In the genomic region with DNA sequence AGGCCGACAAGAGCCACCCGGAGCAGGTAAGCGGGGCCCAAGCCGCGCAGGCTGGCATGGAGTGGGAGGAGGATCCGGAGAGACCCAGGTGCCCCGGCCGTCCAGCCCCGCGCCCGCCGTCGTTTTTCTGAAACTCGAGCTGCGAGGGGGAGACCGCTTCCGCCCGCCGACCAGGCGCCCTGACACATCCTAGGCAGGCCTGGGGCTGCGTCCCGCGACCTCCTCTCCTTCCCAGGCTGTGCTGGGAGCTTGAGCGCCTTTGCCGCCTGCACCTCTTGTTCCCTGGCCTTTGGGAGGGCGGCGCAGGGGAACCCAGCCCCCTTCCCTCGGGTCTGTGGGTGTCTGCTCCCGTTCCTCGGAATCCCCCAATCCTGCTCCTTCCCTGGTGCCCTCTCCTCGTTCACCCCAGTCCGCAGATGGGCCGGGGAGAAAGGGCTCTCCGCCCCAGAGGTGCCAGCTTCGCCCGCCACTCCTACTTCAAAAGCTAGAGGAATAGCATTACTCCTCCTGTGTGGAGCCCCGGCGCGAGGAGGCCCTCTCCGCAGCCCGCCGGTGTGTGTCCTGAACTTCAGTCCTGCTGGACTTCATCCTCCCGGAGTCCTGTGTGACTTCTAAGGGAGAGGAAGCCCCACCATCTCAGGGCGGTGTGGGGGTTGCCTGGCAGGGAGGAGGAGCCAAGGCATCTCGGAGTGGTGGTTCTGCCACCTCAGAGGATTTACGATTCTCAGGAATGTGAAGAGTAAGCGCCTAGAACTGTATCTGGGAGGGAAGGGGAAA, we compare ENCODE assay signal across 1 cellular context.
TF ChIP-seq lines count a peak whose summit lies in the region.

No MANE protein-coding gene starts in this region.

TF ChIP-seq in HepG2, 621 proteins besides CTCF, POLR2A, EP300 and RAD21 (continued from another document and continues in another):
- TF ChIP-seq, protein P1, sequence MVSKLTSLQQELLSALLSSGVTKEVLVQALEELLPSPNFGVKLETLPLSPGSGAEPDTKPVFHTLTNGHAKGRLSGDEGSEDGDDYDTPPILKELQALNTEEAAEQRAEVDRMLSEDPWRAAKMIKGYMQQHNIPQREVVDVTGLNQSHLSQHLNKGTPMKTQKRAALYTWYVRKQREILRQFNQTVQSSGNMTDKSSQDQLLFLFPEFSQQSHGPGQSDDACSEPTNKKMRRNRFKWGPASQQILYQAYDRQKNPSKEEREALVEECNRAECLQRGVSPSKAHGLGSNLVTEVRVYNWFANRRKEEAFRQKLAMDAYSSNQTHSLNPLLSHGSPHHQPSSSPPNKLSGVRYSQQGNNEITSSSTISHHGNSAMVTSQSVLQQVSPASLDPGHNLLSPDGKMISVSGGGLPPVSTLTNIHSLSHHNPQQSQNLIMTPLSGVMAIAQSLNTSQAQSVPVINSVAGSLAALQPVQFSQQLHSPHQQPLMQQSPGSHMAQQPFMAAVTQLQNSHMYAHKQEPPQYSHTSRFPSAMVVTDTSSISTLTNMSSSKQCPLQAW (CRISPR knock-in tag; IDR thresholded peaks at IDR 0.05): peak; percentile 56
- TF ChIP-seq ZBTB20 (CRISPR knock-in tag; IDR thresholded peaks at IDR 0.05; ENCODE audit: borderline replicate concordance, low read depth) (no peak), NCOA1 (CRISPR knock-in tag; IDR thresholded peaks at IDR 0.05) (no peak), ADNP (CRISPR knock-in tag; IDR thresholded peaks at IDR 0.05) (no peak), FOSL2 (CRISPR knock-in tag; IDR thresholded peaks at IDR 0.05) (peak; percentile 5; the same call in 1 of the 2 replicates), KDM4B (CRISPR knock-in tag; IDR thresholded peaks at IDR 0.05) (no peak), FOXC1 (CRISPR knock-in tag; IDR thresholded peaks at IDR 0.05; ENCODE audit: borderline replicate concordance) (no peak), ZFY (CRISPR knock-in tag; IDR thresholded peaks at IDR 0.05) (peak; percentile 55), PAF1 (CRISPR knock-in tag; IDR thresholded peaks at IDR 0.05) (peak; percentile 33; the same call in 1 of the 2 replicates), ZNF160 (CRISPR knock-in tag; IDR thresholded peaks at IDR 0.05) (no peak; the same call in 1 of the 2 replicates), BRCA1 (CRISPR knock-in tag; IDR thresholded peaks at IDR 0.05) (no peak), ZNF446 (CRISPR knock-in tag; IDR thresholded peaks at IDR 0.05) (peak; percentile 56; the same call in 1 of the 2 replicates), SP5 (CRISPR knock-in tag; IDR thresholded peaks at IDR 0.05; ENCODE audit: borderline replicate concordance, low read depth) (no peak), ZBTB21 (CRISPR knock-in tag; IDR thresholded peaks at IDR 0.05) (no peak), MTF2 (CRISPR knock-in tag; IDR thresholded peaks at IDR 0.05; ENCODE audit: borderline replicate concordance) (no peak), ZSCAN31 (CRISPR knock-in tag; IDR thresholded peaks at IDR 0.05; ENCODE audit: low read depth) (no peak; the same call in 1 of the 2 replicates), SAP130 (CRISPR knock-in tag; IDR thresholded peaks at IDR 0.05; ENCODE audit: low read depth) (peak; percentile 52), ZNF230 (CRISPR knock-in tag; IDR thresholded peaks at IDR 0.05) (peak; percentile 58; the same call in 1 of the 2 replicates), JUND (CRISPR knock-in tag; IDR thresholded peaks at IDR 0.05) (no peak), DNMT3B (CRISPR knock-in tag; conservative IDR thresholded peaks at IDR 0.05) (no peak), MEIS1 (CRISPR knock-in tag; IDR thresholded peaks at IDR 0.05; ENCODE audit: borderline replicate concordance) (peak; percentile 50; the same call in 1 of the 2 replicates), GTF2F1 (IDR thresholded peaks at IDR 0.05; ENCODE audit: low read length) (no peak)
- TF ChIP-seq, protein P2, sequence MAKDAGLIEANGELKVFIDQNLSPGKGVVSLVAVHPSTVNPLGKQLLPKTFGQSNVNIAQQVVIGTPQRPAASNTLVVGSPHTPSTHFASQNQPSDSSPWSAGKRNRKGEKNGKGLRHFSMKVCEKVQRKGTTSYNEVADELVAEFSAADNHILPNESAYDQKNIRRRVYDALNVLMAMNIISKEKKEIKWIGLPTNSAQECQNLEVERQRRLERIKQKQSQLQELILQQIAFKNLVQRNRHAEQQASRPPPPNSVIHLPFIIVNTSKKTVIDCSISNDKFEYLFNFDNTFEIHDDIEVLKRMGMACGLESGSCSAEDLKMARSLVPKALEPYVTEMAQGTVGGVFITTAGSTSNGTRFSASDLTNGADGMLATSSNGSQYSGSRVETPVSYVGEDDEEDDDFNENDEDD (CRISPR knock-in tag; IDR thresholded peaks at IDR 0.05; ENCODE audit: borderline replicate concordance): no peak
- TF ChIP-seq, protein P3, sequence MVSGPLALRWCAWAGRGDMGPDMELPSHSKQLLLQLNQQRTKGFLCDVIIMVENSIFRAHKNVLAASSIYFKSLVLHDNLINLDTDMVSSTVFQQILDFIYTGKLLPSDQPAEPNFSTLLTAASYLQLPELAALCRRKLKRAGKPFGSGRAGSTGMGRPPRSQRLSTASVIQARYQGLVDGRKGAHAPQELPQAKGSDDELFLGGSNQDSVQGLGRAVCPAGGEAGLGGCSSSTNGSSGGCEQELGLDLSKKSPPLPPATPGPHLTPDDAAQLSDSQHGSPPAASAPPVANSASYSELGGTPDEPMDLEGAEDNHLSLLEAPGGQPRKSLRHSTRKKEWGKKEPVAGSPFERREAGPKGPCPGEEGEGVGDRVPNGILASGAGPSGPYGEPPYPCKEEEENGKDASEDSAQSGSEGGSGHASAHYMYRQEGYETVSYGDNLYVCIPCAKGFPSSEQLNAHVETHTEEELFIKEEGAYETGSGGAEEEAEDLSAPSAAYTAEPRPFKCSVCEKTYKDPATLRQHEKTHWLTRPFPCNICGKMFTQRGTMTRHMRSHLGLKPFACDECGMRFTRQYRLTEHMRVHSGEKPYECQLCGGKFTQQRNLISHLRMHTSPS (CRISPR knock-in tag; IDR thresholded peaks at IDR 0.05; ENCODE audit: low read depth): no peak
- TF ChIP-seq, protein P4, sequence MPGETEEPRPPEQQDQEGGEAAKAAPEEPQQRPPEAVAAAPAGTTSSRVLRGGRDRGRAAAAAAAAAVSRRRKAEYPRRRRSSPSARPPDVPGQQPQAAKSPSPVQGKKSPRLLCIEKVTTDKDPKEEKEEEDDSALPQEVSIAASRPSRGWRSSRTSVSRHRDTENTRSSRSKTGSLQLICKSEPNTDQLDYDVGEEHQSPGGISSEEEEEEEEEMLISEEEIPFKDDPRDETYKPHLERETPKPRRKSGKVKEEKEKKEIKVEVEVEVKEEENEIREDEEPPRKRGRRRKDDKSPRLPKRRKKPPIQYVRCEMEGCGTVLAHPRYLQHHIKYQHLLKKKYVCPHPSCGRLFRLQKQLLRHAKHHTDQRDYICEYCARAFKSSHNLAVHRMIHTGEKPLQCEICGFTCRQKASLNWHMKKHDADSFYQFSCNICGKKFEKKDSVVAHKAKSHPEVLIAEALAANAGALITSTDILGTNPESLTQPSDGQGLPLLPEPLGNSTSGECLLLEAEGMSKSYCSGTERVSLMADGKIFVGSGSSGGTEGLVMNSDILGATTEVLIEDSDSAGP (CRISPR knock-in tag; IDR thresholded peaks at IDR 0.05; ENCODE audit: borderline replicate concordance): no peak
- TF ChIP-seq, protein P5, sequence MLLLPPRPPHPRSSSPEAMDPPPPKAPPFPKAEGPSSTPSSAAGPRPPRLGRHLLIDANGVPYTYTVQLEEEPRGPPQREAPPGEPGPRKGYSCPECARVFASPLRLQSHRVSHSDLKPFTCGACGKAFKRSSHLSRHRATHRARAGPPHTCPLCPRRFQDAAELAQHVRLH (CRISPR knock-in tag; IDR thresholded peaks at IDR 0.05; ENCODE audit: borderline replicate concordance, low read depth): no peak
- TF ChIP-seq, protein P6, sequence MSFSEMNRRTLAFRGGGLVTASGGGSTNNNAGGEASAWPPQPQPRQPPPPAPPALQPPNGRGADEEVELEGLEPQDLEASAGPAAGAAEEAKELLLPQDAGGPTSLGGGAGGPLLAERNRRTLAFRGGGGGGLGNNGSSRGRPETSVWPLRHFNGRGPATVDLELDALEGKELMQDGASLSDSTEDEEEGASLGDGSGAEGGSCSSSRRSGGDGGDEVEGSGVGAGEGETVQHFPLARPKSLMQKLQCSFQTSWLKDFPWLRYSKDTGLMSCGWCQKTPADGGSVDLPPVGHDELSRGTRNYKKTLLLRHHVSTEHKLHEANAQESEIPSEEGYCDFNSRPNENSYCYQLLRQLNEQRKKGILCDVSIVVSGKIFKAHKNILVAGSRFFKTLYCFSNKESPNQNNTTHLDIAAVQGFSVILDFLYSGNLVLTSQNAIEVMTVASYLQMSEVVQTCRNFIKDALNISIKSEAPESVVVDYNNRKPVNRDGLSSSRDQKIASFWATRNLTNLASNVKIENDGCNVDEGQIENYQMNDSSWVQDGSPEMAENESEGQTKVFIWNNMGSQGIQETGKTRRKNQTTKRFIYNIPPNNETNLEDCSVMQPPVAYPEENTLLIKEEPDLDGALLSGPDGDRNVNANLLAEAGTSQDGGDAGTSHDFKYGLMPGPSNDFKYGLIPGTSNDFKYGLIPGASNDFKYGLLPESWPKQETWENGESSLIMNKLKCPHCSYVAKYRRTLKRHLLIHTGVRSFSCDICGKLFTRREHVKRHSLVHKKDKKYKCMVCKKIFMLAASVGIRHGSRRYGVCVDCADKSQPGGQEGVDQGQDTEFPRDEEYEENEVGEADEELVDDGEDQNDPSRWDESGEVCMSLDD (CRISPR knock-in tag; IDR thresholded peaks at IDR 0.05; ENCODE audit: borderline replicate concordance): no peak
- TF ChIP-seq, protein P7, sequence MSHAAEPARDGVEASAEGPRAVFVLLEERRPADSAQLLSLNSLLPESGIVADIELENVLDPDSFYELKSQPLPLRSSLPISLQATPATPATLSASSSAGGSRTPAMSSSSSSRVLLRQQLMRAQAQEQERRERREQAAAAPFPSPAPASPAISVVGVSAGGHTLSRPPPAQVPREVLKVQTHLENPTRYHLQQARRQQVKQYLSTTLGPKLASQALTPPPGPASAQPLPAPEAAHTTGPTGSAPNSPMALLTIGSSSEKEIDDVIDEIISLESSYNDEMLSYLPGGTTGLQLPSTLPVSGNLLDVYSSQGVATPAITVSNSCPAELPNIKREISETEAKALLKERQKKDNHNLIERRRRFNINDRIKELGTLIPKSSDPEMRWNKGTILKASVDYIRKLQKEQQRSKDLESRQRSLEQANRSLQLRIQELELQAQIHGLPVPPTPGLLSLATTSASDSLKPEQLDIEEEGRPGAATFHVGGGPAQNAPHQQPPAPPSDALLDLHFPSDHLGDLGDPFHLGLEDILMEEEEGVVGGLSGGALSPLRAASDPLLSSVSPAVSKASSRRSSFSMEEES (CRISPR knock-in tag; IDR thresholded peaks at IDR 0.05): no peak
- TF ChIP-seq, protein P8, sequence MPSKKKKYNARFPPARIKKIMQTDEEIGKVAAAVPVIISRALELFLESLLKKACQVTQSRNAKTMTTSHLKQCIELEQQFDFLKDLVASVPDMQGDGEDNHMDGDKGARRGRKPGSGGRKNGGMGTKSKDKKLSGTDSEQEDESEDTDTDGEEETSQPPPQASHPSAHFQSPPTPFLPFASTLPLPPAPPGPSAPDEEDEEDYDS (CRISPR knock-in tag; IDR thresholded peaks at IDR 0.05): no peak
- TF ChIP-seq, protein P9, sequence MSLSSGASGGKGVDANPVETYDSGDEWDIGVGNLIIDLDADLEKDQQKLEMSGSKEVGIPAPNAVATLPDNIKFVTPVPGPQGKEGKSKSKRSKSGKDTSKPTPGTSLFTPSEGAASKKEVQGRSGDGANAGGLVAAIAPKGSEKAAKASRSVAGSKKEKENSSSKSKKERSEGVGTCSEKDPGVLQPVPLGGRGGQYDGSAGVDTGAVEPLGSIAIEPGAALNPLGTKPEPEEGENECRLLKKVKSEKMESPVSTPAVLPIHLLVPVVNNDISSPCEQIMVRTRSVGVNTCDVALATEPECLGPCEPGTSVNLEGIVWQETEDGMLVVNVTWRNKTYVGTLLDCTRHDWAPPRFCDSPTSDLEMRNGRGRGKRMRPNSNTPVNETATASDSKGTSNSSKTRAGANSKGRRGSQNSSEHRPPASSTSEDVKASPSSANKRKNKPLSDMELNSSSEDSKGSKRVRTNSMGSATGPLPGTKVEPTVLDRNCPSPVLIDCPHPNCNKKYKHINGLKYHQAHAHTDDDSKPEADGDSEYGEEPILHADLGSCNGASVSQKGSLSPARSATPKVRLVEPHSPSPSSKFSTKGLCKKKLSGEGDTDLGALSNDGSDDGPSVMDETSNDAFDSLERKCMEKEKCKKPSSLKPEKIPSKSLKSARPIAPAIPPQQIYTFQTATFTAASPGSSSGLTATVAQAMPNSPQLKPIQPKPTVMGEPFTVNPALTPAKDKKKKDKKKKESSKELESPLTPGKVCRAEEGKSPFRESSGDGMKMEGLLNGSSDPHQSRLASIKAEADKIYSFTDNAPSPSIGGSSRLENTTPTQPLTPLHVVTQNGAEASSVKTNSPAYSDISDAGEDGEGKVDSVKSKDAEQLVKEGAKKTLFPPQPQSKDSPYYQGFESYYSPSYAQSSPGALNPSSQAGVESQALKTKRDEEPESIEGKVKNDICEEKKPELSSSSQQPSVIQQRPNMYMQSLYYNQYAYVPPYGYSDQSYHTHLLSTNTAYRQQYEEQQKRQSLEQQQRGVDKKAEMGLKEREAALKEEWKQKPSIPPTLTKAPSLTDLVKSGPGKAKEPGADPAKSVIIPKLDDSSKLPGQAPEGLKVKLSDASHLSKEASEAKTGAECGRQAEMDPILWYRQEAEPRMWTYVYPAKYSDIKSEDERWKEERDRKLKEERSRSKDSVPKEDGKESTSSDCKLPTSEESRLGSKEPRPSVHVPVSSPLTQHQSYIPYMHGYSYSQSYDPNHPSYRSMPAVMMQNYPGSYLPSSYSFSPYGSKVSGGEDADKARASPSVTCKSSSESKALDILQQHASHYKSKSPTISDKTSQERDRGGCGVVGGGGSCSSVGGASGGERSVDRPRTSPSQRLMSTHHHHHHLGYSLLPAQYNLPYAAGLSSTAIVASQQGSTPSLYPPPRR (CRISPR knock-in tag; IDR thresholded peaks at IDR 0.05; ENCODE audit: borderline replicate concordance): no peak; the same call in 1 of the 2 replicates
- TF ChIP-seq, protein P10, sequence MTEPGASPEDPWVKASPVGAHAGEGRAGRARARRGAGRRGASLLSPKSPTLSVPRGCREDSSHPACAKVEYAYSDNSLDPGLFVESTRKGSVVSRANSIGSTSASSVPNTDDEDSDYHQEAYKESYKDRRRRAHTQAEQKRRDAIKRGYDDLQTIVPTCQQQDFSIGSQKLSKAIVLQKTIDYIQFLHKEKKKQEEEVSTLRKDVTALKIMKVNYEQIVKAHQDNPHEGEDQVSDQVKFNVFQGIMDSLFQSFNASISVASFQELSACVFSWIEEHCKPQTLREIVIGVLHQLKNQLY (CRISPR knock-in tag; IDR thresholded peaks at IDR 0.05): 0 out of 2 replicates have a peak, but pooled peaks have one; percentile 47
